24 cellular contexts compared by ENCODE assay signal in genomic region chr11:79434263-79434662, GRCh38. TPM values are rescaled to one million over a fixed set of nuclear protein-coding genes. Genes with fewer than 3 reads are reported as not detected.
"Had no signal": no experiment of that assay in that cellular context is flagged by ENCODE, and none has a peak within 500 bp of the region (broad histone marks: within the 10 kb centered on the region; RNA-seq: fewer than 3 reads in every experiment).

No MANE protein-coding gene starts in this region.

- H3K4me3 Mint-ChIP-seq: activated CD4-positive, alpha-beta T cell treated with anti-CD3 and anti-CD28 coated beads, Interleukin-2, amount 10 ng/mL, durations not matched to agents 24 days and 14 days; activated CD8-positive, alpha-beta T cell treated with anti-CD3 and anti-CD28 coated beads, Interleukin-2, amount 10 ng/mL, durations not matched to agents 7 days and 5 days; activated naive CD8-positive, alpha-beta T cell; activated T-cell treated with anti-CD3 and anti-CD28 coated beads, Interleukin-2, amount 50 U/mL, for 72 hours; memory B cell; natural killer cell; stimulated activated effector memory CD8-positive, alpha-beta T cell treated with anti-CD3 and anti-CD28 coated beads, Interleukin-12 subunit alpha, Interleukin-12 subunit beta, amount 100 ng/mL, for 72 hours; T-helper 2 cell treated with Interferon-gamma antibody and Interleukin-4, amounts not matched to agents 5 μg/mL and 100 μg/mL, for 36 hours had no signal

- H3K4me3 ChIP-seq: gastrocnemius medialis, heart right ventricle, left lung, tibial nerve had no signal

- H3K9me3 Mint-ChIP-seq: activated CD4-positive, alpha-beta T cell treated with anti-CD3 and anti-CD28 coated beads, Interleukin-2, amount 10 ng/mL, durations not matched to agents 24 days and 14 days; activated T-cell treated with anti-CD3 and anti-CD28 coated beads, Interleukin-2, amount 50 U/mL, for 72 hours; memory B cell; natural killer cell; stimulated activated effector memory CD8-positive, alpha-beta T cell treated with anti-CD3 and anti-CD28 coated beads, Interleukin-12 subunit alpha, Interleukin-12 subunit beta, amount 100 ng/mL, for 72 hours; T-helper 2 cell treated with Interferon-gamma antibody and Interleukin-4, amounts not matched to agents 5 μg/mL and 100 μg/mL, for 36 hours had no signal

- H3K27ac Mint-ChIP-seq: activated CD4-positive, alpha-beta T cell treated with anti-CD3 and anti-CD28 coated beads, Interleukin-2, amount 10 ng/mL, durations not matched to agents 24 days and 14 days; activated CD8-positive, alpha-beta T cell treated with anti-CD3 and anti-CD28 coated beads, Interleukin-2, amount 10 ng/mL, durations not matched to agents 7 days and 5 days; activated naive CD8-positive, alpha-beta T cell; activated T-cell treated with anti-CD3 and anti-CD28 coated beads, Interleukin-2, amount 50 U/mL, for 72 hours; memory B cell; natural killer cell; stimulated activated effector memory CD8-positive, alpha-beta T cell treated with anti-CD3 and anti-CD28 coated beads, Interleukin-12 subunit alpha, Interleukin-12 subunit beta, amount 100 ng/mL, for 72 hours; T-helper 2 cell treated with Interferon-gamma antibody and Interleukin-4, amounts not matched to agents 5 μg/mL and 100 μg/mL, for 36 hours had no signal

- H3K36me3 Mint-ChIP-seq: activated naive CD8-positive, alpha-beta T cell; natural killer cell; stimulated activated effector memory CD8-positive, alpha-beta T cell treated with anti-CD3 and anti-CD28 coated beads, Interleukin-12 subunit alpha, Interleukin-12 subunit beta, amount 100 ng/mL, for 72 hours had no signal

- DNase-seq: activated CD4-positive, alpha-beta T cell treated with anti-CD3 and anti-CD28 coated beads, Interleukin-2, amount 10 ng/mL, durations not matched to agents 24 days and 14 days; activated CD4-positive, CD25-positive, alpha-beta regulatory T cell; activated CD8-positive, alpha-beta memory T cell treated with anti-CD3 and anti-CD28 coated beads, Interleukin-2, amount 50 U/mL, for 4 hours; activated CD8-positive, alpha-beta T cell treated with anti-CD3 and anti-CD28 coated beads, Interleukin-2, amount 10 ng/mL, durations not matched to agents 7 days and 5 days; activated gamma-delta T cell; activated T-cell treated with anti-CD3 and anti-CD28 coated beads, Interleukin-2, amount 50 U/mL, for 72 hours; amygdala; brain microvascular endothelial cell; cerebellar nuclear complex; effector CD8-positive, alpha-beta T cell; gastrocnemius medialis; heart right ventricle; kidney; left lung; natural killer cell; retina; stimulated activated CD4-positive, alpha-beta T cell treated with anti-CD3 and anti-CD28 coated beads, Interleukin-12 subunit alpha, Interleukin-12 subunit beta, amount 100 ng/mL, for 4 hours; stimulated activated CD4-positive, alpha-beta T cell treated with anti-CD3 and anti-CD28 coated beads, Interleukin-2, amount 100 ng/mL, for 24 hours had no signal

- H3K27ac ChIP-seq: brain microvascular endothelial cell, gastrocnemius medialis, heart right ventricle, left lung, neutrophil, tibial nerve had no signal

- H3K4me1 Mint-ChIP-seq: activated CD4-positive, alpha-beta T cell treated with anti-CD3 and anti-CD28 coated beads, Interleukin-2, amount 10 ng/mL, durations not matched to agents 24 days and 14 days; natural killer cell; stimulated activated effector memory CD8-positive, alpha-beta T cell treated with anti-CD3 and anti-CD28 coated beads, Interleukin-12 subunit alpha, Interleukin-12 subunit beta, amount 100 ng/mL, for 72 hours had no signal

- H3K36me3 ChIP-seq: brain microvascular endothelial cell, gastrocnemius medialis, heart right ventricle, left lung, neutrophil, tibial nerve had no signal

- FAIRE-seq: kidney had no signal

- H3K9me3 ChIP-seq: gastrocnemius medialis, heart right ventricle, left lung, neutrophil, tibial nerve had no signal

- ATAC-seq: activated CD8-positive, alpha-beta T cell treated with anti-CD3 and anti-CD28 coated beads, Interleukin-2, amount 10 ng/mL, durations not matched to agents 7 days and 5 days; activated T-cell treated with anti-CD3 and anti-CD28 coated beads, Interleukin-2, amount 50 U/mL, for 72 hours; gastrocnemius medialis; heart right ventricle; left lung; natural killer cell; stimulated activated effector memory CD8-positive, alpha-beta T cell treated with anti-CD3 and anti-CD28 coated beads, Interleukin-12 subunit alpha, Interleukin-12 subunit beta, amount 100 ng/mL, for 72 hours had no signal

RNA-seq across cellular contexts. Expression of gene TENM4, which starts 6.6 kb away (rescaled TPM):
- total RNA-seq: activated CD4-positive, alpha-beta T cell treated with anti-CD3 and anti-CD28 coated beads, Interleukin-2, amount 10 ng/mL, durations not matched to agents 24 days and 14 days; activated CD8-positive, alpha-beta T cell treated with anti-CD3 and anti-CD28 coated beads, Interleukin-2, amount 10 ng/mL, durations not matched to agents 7 days and 5 days had no signal
